ENCODE assay signal across 10 cellular contexts in the genomic region with DNA sequence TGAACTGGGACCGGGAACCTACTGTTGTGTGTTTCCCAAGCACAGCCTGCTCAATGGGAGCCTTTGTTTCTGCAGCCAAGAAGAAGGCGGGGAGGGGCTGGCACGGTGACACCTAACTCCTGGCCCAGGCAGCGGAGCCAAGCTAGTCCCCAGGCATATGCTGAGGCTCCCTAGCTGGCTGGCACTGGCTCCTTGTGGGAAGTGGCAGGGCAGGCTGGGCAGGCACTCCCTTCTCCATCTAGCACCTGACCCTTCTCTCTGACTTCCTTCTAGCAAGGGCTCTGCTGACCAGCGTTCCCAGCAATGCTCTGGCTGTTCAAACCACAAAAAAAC.
DNase-seq lines count a peak whose midpoint lies in the region; ATAC-seq and TF ChIP-seq lines count a peak whose summit lies in the region.
"Had no signal": no experiment of that assay in that cellular context is flagged by ENCODE, and none has a peak within 500 bp of the region (broad histone marks: within the 10 kb centered on the region; RNA-seq: fewer than 3 reads in every experiment).

No MANE protein-coding gene starts in this region.

- no peak overlapping the region for H4K8ac ChIP-seq in mesenchymal stem cell (ENCODE audit: low read length)

- no peak overlapping the region for H3K18ac ChIP-seq in mesenchymal stem cell (ENCODE audit: low read depth in 1 of 2, low read length in 2 of 2)

- H3K23ac ChIP-seq in mesenchymal stem cell (ENCODE audit: low read length in 2 of 2): no peak overlapping the region

- POLR2A ChIA-PET in RWPE1 (lab: Yijun Ruan, JAX; ENCODE audit: low non-redundant PET): no interaction called here

- H2BK120ac ChIP-seq in mesenchymal stem cell (ENCODE audit: low read depth, low read length): no peak overlapping the region

- H3K9ac ChIP-seq in mesenchymal stem cell (ENCODE audit: low read length): no peak overlapping the region

- ATAC-seq in HG03159 (IDR thresholded peaks at IDR 0.05; ENCODE audit: unreplicated experiment): no peak

- H3K4me1 ChIP-seq in hepatocyte (ENCODE audit: insufficient read depth) (peaks cover 26% of the 10 kb centered on the region), mesenchymal stem cell (ENCODE audit: control insufficient read depth, insufficient read depth, low read depth, low read length) (peaks cover 5% of the 10 kb centered on the region)

- no peak overlapping the region for H3K14ac ChIP-seq in mesenchymal stem cell (ENCODE audit: low read length in 2 of 2)

- H3K79me1 ChIP-seq in mesenchymal stem cell (replicated peaks; ENCODE audit: low read length, poor library complexity, severe bottlenecking): no peaks in the 10 kb centered on the region

- H2AFZ ChIP-seq in hepatocyte: no peak overlapping the region
- H2AFZ ChIP-seq in mesenchymal stem cell (ENCODE audit: low read depth, low read length): no peak overlapping the region

- peak; percentile 58 for DNase-seq in H7
- DNase-seq in RWPE1 (ENCODE audit: low spot score): peak; percentile 4
- peak; percentile 27 for DNase-seq in hepatocyte (ENCODE audit: low spot score)
- DNase-seq in retinal pigment epithelial cell (ENCODE audit: low read depth): peak; percentile 65
- no peak for DNase-seq in stimulated activated CD4-positive, alpha-beta T cell treated with anti-CD3 and anti-CD28 coated beads, Interleukin-12 subunit alpha, Interleukin-12 subunit beta, amount 100 ng/mL, for 4 hours
- no peak for DNase-seq in mesenchymal stem cell
- no peak for DNase-seq in stimulated activated CD4-positive, alpha-beta T cell treated with anti-CD3 and anti-CD28 coated beads, Interleukin-2, amount 100 ng/mL, for 24 hours
- DNase-seq: activated B cell treated with CpG ODN at 0.5 μM for 24 hours had no signal

- CTCF ChIA-PET in RWPE1 (lab: Yijun Ruan, JAX): interaction anchor here (0.7 to 0.9 kb wide), 2 partner anchors 562 to 1066 kb away, joined by 3 to 5 read pairs; no protein-coding TSS in a partner anchor

- no peak overlapping the region for H2BK15ac ChIP-seq in mesenchymal stem cell (ENCODE audit: low read depth, poor library complexity, severe bottlenecking)

- no peaks in the 10 kb centered on the region for H3K9me2 ChIP-seq in hepatocyte (replicated peaks; ENCODE audit: insufficient read depth)

- no peak overlapping the region for H3K27ac ChIP-seq in RWPE1
- no peak overlapping the region for H3K27ac ChIP-seq in hepatocyte
- H3K27ac ChIP-seq in mesenchymal stem cell (ENCODE audit: low read length, poor library complexity, severe bottlenecking): no peak overlapping the region
- H3K27ac ChIP-seq: cardiac muscle cell had no signal

- H2AK5ac ChIP-seq in mesenchymal stem cell (ENCODE audit: low read length, severe bottlenecking): no peak overlapping the region

- H3K4me2 ChIP-seq in hepatocyte: no peak overlapping the region
- H3K4me2 ChIP-seq in mesenchymal stem cell (ENCODE audit: low read length, poor library complexity, severe bottlenecking): no peak overlapping the region

- H3K9me3 ChIP-seq in hepatocyte (ENCODE audit: low read depth) (no peaks in the 10 kb centered on the region), mesenchymal stem cell (ENCODE audit: control insufficient read depth, low read length) (no peaks in the 10 kb centered on the region)

- H3K4me3 ChIP-seq in H7 (ENCODE audit: insufficient read depth, low read depth, low read length): no peak overlapping the region
- no peak overlapping the region for H3K4me3 ChIP-seq in hepatocyte
- H3K4me3 ChIP-seq in retinal pigment epithelial cell (ENCODE audit: low read length): no peak overlapping the region
- no peak overlapping the region for H3K4me3 ChIP-seq in mesenchymal stem cell (ENCODE audit: insufficient read depth in 1 of 2, low read depth in 1 of 2, low read length in 2 of 2)
- H3K4me3 ChIP-seq: cardiac muscle cell had no signal

- no peak overlapping the region for H4K91ac ChIP-seq in mesenchymal stem cell (ENCODE audit: low read length)

- no peaks in the 10 kb centered on the region for H4K20me1 ChIP-seq in hepatocyte (ENCODE audit: insufficient read depth, poor library complexity, severe bottlenecking)

- no peaks in the 10 kb centered on the region for H3K79me2 ChIP-seq in hepatocyte

- TF ChIP-seq CTCF in RWPE1 (conservative IDR thresholded peaks at IDR 0.05; ENCODE audit: low read depth): no peak
- no peak for TF ChIP-seq CTCF in hepatocyte (IDR thresholded peaks at IDR 0.05; ENCODE audit: poor library complexity)
- no peak for TF ChIP-seq CTCF in retinal pigment epithelial cell (conservative IDR thresholded peaks at IDR 0.05; ENCODE audit: low read depth, low read length)

- 37% methylated on average over 5 of the region's 5 CpGs for WGBS in hepatocyte (ENCODE audit: low lambda C conversion rate, missing lambda C conversion rate)
- 58% methylated on average over 5 of the region's 5 CpGs for WGBS in mesenchymal stem cell

- H2BK5ac ChIP-seq in mesenchymal stem cell (ENCODE audit: low read depth, low read length, poor library complexity, severe bottlenecking): no peak overlapping the region

- no peak overlapping the region for H3K4ac ChIP-seq in mesenchymal stem cell (ENCODE audit: low read depth in 1 of 2, low read length in 2 of 2)

- H3K27me3 ChIP-seq in H7 (ENCODE audit: control insufficient read depth, insufficient read depth, low read length) (no peaks in the 10 kb centered on the region), hepatocyte (no peaks in the 10 kb centered on the region), mesenchymal stem cell (ENCODE audit: control insufficient read depth in 1 of 2, insufficient read depth in 1 of 2, low read length in 2 of 2) (no peaks in the 10 kb centered on the region)
- H3K27me3 ChIP-seq: cardiac muscle cell had no signal

- no peaks in the 10 kb centered on the region for H3K36me3 ChIP-seq in H7 (replicated peaks; ENCODE audit: control insufficient read depth, insufficient read depth, low read length)
- H3K36me3 ChIP-seq in hepatocyte (replicated peaks; ENCODE audit: insufficient read depth, low read depth): no peaks in the 10 kb centered on the region
- H3K36me3 ChIP-seq in mesenchymal stem cell (ENCODE audit: control insufficient read depth in 1 of 2, insufficient read depth in 2 of 2, low read depth in 1 of 2, low read length in 2 of 2): no peaks in the 10 kb centered on the region
- H3K36me3 ChIP-seq: cardiac muscle cell had no signal

- H2BK12ac ChIP-seq in mesenchymal stem cell (ENCODE audit: low read length in 2 of 2): no peak overlapping the region

Comparison
In these comparisons a context has a peak if more than half of its experiments do, and no peak if none do; other contexts are left out.
1. DNase-seq: peak in H7 (single experiment), RWPE1 (single experiment), hepatocyte (single experiment) and retinal pigment epithelial cell (single experiment); none in stimulated activated CD4-positive, alpha-beta T cell treated with anti-CD3 and anti-CD28 coated beads, Interleukin-12 subunit alpha, Interleukin-12 subunit beta, amount 100 ng/mL, for 4 hours (single experiment), mesenchymal stem cell (single experiment) and stimulated activated CD4-positive, alpha-beta T cell treated with anti-CD3 and anti-CD28 coated beads, Interleukin-2, amount 100 ng/mL, for 24 hours (0 of 2).